17 cellular contexts compared by ENCODE assay signal in genomic region chr10:86518781-86519180, GRCh38. TPM values are rescaled to one million over a fixed set of nuclear protein-coding genes. Genes with fewer than 3 reads are reported as not detected.
DNase-seq lines count a peak whose midpoint lies in the region; ATAC-seq and TF ChIP-seq lines count a peak whose summit lies in the region.
"Had no signal": no experiment of that assay in that cellular context is flagged by ENCODE, and none has a peak within 500 bp of the region (broad histone marks: within the 10 kb centered on the region; RNA-seq: fewer than 3 reads in every experiment).

No MANE protein-coding gene starts in this region.

- TF ChIP-seq CTCF in KMS-11 (conservative IDR thresholded peaks at IDR 0.05; ENCODE audit: low read depth, low read length) (no peak), neural progenitor cell (IDR thresholded peaks at IDR 0.05) (no peak)

- H3K27me3 Mint-ChIP-seq in T-helper 2 cell treated with Interferon-gamma antibody and Interleukin-4, amounts not matched to agents 5 μg/mL and 100 μg/mL, for 36 hours (ENCODE audit: low read depth), result no peaks in the 10 kb centered on the region
- H3K27me3 Mint-ChIP-seq in activated naive CD8-positive, alpha-beta T cell treated with anti-CD3 and anti-CD28 coated beads, Interleukin-2, amount 50 U/mL, for 24 hours, result no peaks in the 10 kb centered on the region
- H3K27me3 Mint-ChIP-seq in neural progenitor cell (ENCODE audit: insufficient read depth, low read depth), result peaks cover 9% of the 10 kb centered on the region

- no peak for DNase-seq in T-helper 2 cell treated with Interferon-gamma antibody and Interleukin-4, amounts not matched to agents 5 μg/mL and 100 μg/mL, for 36 hours (ENCODE audit: low spot score)
- DNase-seq in T-helper 2 cell (no peak), neural progenitor cell (ENCODE audit: low spot score) (no peak), HuH-7.5 (ENCODE audit: low spot score) (no peak)
- no peak for DNase-seq in activated naive CD8-positive, alpha-beta T cell treated with anti-CD3 and anti-CD28 coated beads, Interleukin-2, amount 50 U/mL, for 24 hours
- DNase-seq: dermis blood vessel endothelial cell, DMS 273 treated with DMSO at 0.1 percent for 48 hours, KG1, NCI-H187, NCI-H524, RPMI8226, T1000, transverse colon had no signal

- no peaks in the 10 kb centered on the region for H3K9me3 ChIP-seq in neural progenitor cell (ENCODE audit: low read depth)
- H3K9me3 ChIP-seq: transverse colon had no signal

- H3K27me3 ChIP-seq in KMS-11 (ENCODE audit: insufficient read depth, low read depth) (no peaks in the 10 kb centered on the region), neural progenitor cell (peaks cover 5% of the 10 kb centered on the region)
- H3K27me3 ChIP-seq: transverse colon had no signal

- no peaks in the 10 kb centered on the region for H3K9me3 Mint-ChIP-seq in T-helper 2 cell treated with Interferon-gamma antibody and Interleukin-4, amounts not matched to agents 5 μg/mL and 100 μg/mL, for 36 hours
- no peaks in the 10 kb centered on the region for H3K9me3 Mint-ChIP-seq in activated naive CD8-positive, alpha-beta T cell treated with anti-CD3 and anti-CD28 coated beads, Interleukin-2, amount 50 U/mL, for 24 hours
- H3K9me3 Mint-ChIP-seq in neural progenitor cell, result no peaks in the 10 kb centered on the region

- H3K27ac ChIP-seq in KMS-11 (no peak overlapping the region), neural progenitor cell (no peak overlapping the region)
- H3K27ac ChIP-seq: transverse colon had no signal

- H3K4me1 ChIP-seq in KMS-11 (ENCODE audit: low read depth, poor library complexity, severe bottlenecking) (peaks cover 23% of the 10 kb centered on the region), neural progenitor cell (peaks cover 20% of the 10 kb centered on the region)

- H3K36me3 ChIP-seq in KMS-11 (ENCODE audit: insufficient read depth) (peaks cover 6% of the 10 kb centered on the region; the same call in 1 of the 2 replicates), neural progenitor cell (peaks cover 5% of the 10 kb centered on the region)

- H3K4me2 ChIP-seq in KMS-11 (peak overlapping the region; percentile 5; the same call in 1 of the 2 replicates), neural progenitor cell (peak overlapping the region; percentile 94)

- H3K36me3 Mint-ChIP-seq in T-helper 2 cell treated with Interferon-gamma antibody and Interleukin-4, amounts not matched to agents 5 μg/mL and 100 μg/mL, for 36 hours (ENCODE audit: low read depth), result peaks cover 48% of the 10 kb centered on the region
- peaks cover 55% of the 10 kb centered on the region for H3K36me3 Mint-ChIP-seq in activated naive CD8-positive, alpha-beta T cell treated with anti-CD3 and anti-CD28 coated beads, Interleukin-2, amount 50 U/mL, for 24 hours (ENCODE audit: low read depth)
- peaks cover 30% of the 10 kb centered on the region for H3K36me3 Mint-ChIP-seq in neural progenitor cell

- H3K4me1 Mint-ChIP-seq in T-helper 2 cell treated with Interferon-gamma antibody and Interleukin-4, amounts not matched to agents 5 μg/mL and 100 μg/mL, for 36 hours (ENCODE audit: low read depth), result peaks cover 59% of the 10 kb centered on the region
- H3K4me1 Mint-ChIP-seq in activated naive CD8-positive, alpha-beta T cell treated with anti-CD3 and anti-CD28 coated beads, Interleukin-2, amount 50 U/mL, for 24 hours, result peaks cover 80% of the 10 kb centered on the region
- peaks cover 31% of the 10 kb centered on the region for H3K4me1 Mint-ChIP-seq in neural progenitor cell

- H3F3A ChIP-seq in neural progenitor cell (ENCODE audit: low read depth), result peaks cover 4% of the 10 kb centered on the region

- no peak for ATAC-seq in activated naive CD8-positive, alpha-beta T cell treated with anti-CD3 and anti-CD28 coated beads, Interleukin-2, amount 50 U/mL, for 24 hours
- no peak for ATAC-seq in HG03097 (IDR thresholded peaks at IDR 0.05; ENCODE audit: low FRiP score, unreplicated experiment)
- no peak for ATAC-seq in GM21737 (IDR thresholded peaks at IDR 0.05; ENCODE audit: unreplicated experiment)

- H2AFZ ChIP-seq in KMS-11 (ENCODE audit: low read depth), result no peak overlapping the region
- H2AFZ ChIP-seq in neural progenitor cell (replicated peaks), result no peak overlapping the region

- no peak overlapping the region for H3K27ac Mint-ChIP-seq in T-helper 2 cell treated with Interferon-gamma antibody and Interleukin-4, amounts not matched to agents 5 μg/mL and 100 μg/mL, for 36 hours
- no peak overlapping the region for H3K27ac Mint-ChIP-seq in activated naive CD8-positive, alpha-beta T cell treated with anti-CD3 and anti-CD28 coated beads, Interleukin-2, amount 50 U/mL, for 24 hours
- H3K27ac Mint-ChIP-seq in neural progenitor cell, result no peak overlapping the region

- H4K20me1 ChIP-seq in KMS-11 (ENCODE audit: insufficient read depth) (peaks cover 16% of the 10 kb centered on the region; the same call in 1 of the 2 replicates), neural progenitor cell (ENCODE audit: low read depth) (peaks cover 65% of the 10 kb centered on the region)

- no peak overlapping the region for H3K9ac ChIP-seq in KMS-11
- no peak overlapping the region for H3K9ac ChIP-seq in neural progenitor cell

- no peak overlapping the region for H3K4me3 ChIP-seq in KMS-11 (IDR thresholded peaks at IDR 0.05; ENCODE audit: insufficient read depth, low read depth, low read length)
- peak overlapping the region; percentile 88 for H3K4me3 ChIP-seq in neural progenitor cell
- H3K4me3 ChIP-seq: lung had no signal

- H3K4me3 Mint-ChIP-seq in T-helper 2 cell treated with Interferon-gamma antibody and Interleukin-4, amounts not matched to agents 5 μg/mL and 100 μg/mL, for 36 hours, result peak overlapping the region; percentile 93
- H3K4me3 Mint-ChIP-seq in activated naive CD8-positive, alpha-beta T cell treated with anti-CD3 and anti-CD28 coated beads, Interleukin-2, amount 50 U/mL, for 24 hours, result peak overlapping the region; percentile 89
- no peak overlapping the region for H3K4me3 Mint-ChIP-seq in neural progenitor cell

- H3K79me2 ChIP-seq in KMS-11 (ENCODE audit: insufficient read depth, low read depth), result peaks cover 88% of the 10 kb centered on the region
- H3K79me2 ChIP-seq in neural progenitor cell (ENCODE audit: low read depth), result peaks cover 94% of the 10 kb centered on the region

RNA-seq across cellular contexts. Expression of gene WAPL, which starts 2.8 kb away (rescaled TPM):
- total RNA-seq in neural progenitor cell (ENCODE audit: low replicate concordance), result 52.5 and 79.4 TPM in 2 replicates
